In the genomic region with DNA sequence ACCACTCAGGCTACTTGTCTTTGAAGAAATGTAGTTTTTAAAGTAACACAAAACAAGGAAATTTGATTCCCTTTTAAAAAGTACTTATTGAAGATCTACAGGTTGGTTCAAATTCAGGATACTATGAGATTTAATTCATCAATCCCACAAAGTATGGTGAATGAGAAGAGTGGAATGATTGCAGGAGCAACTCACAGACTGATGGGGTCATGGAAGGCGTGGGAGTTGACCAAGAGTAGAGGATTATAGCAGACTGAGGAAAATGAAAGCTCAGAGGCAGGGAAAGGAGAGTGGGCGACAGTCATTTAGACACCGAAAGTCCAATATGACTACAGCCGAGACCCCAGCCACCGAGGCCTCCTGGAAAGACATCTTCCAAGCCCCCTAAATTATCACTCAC, we compare ENCODE assay signal across 22 cellular contexts. TPM values are rescaled to one million over a fixed set of nuclear protein-coding genes. Genes with fewer than 3 reads are reported as not detected.
"Had no signal": no experiment of that assay in that cellular context is flagged by ENCODE, and none has a peak within 500 bp of the region (broad histone marks: within the 10 kb centered on the region; RNA-seq: fewer than 3 reads in every experiment).

No MANE protein-coding gene starts in this region.

- H3K9me3 ChIP-seq: adrenal gland, body of pancreas, lower lobe of right lung, psoas muscle, thoracic aorta had no signal

- H3K36me3 ChIP-seq: adrenal gland, lower lobe of right lung, thoracic aorta had no signal

- ATAC-seq: activated CD8-positive, alpha-beta T cell treated with anti-CD3 and anti-CD28 coated beads for 36 hours; activated T-cell treated with anti-CD3 and anti-CD28 coated beads, Interleukin-2, amount 50 U/mL, for 4 hours; body of pancreas; left cardiac atrium; lower lobe of right lung; psoas muscle; stimulated activated effector memory CD8-positive, alpha-beta T cell treated with anti-CD3 and anti-CD28 coated beads, Interleukin-12 subunit alpha, Interleukin-12 subunit beta, amount 100 ng/mL, for 72 hours had no signal

- H3K27me3 ChIP-seq: adrenal gland, body of pancreas had no signal

- H3K27ac ChIP-seq: adrenal gland, body of pancreas, coronary artery, lower lobe of right lung, psoas muscle, thoracic aorta had no signal

- DNase-seq: activated B cell treated with CpG ODN at 0.5 μM for 24 hours; activated CD4-positive, alpha-beta T cell treated with anti-CD3 and anti-CD28 coated beads for 48 hours; activated CD8-positive, alpha-beta T cell treated with anti-CD3 and anti-CD28 coated beads for 36 hours; activated effector memory CD4-positive, alpha-beta T cell treated with Interleukin-2 at 50 U/mL for 16 hours; activated naive CD4-positive, alpha-beta T cell treated with anti-CD3 and anti-CD28 coated beads, Interleukin-2, amount 50 U/mL, for 16 hours; activated T-cell treated with anti-CD3 and anti-CD28 coated beads, Interleukin-2, amount 50 U/mL, for 4 hours; adrenal gland; body of pancreas; central memory CD4-positive, alpha-beta T cell; left cardiac atrium; lower lobe of right lung; midbrain; psoas muscle; T-helper 2 cell had no signal

- H3K4me1 ChIP-seq: adrenal gland, body of pancreas, lower lobe of right lung, psoas muscle had no signal

- H3K4me3 ChIP-seq: adrenal gland, body of pancreas, coronary artery, lower lobe of right lung, psoas muscle, thoracic aorta had no signal

RNA-seq across cellular contexts. Expression of a gene that starts 12.5 kb away (rescaled TPM):
- total RNA-seq: activated B cell treated with CpG ODN at 0.5 μM for 24 hours; activated CD8-positive, alpha-beta T cell treated with anti-CD3 and anti-CD28 coated beads for 36 hours; activated T-cell treated with anti-CD3 and anti-CD28 coated beads, Interleukin-2, amount 50 U/mL, for 4 hours; left cardiac atrium; lower lobe of right lung; myocyte; neural crest cell; osteocyte; psoas muscle; sciatic nerve; thoracic aorta; urinary bladder had no signal
- polyA plus RNA-seq: psoas muscle had no signal
